1 cellular context compared by ENCODE assay signal in the genomic region with DNA sequence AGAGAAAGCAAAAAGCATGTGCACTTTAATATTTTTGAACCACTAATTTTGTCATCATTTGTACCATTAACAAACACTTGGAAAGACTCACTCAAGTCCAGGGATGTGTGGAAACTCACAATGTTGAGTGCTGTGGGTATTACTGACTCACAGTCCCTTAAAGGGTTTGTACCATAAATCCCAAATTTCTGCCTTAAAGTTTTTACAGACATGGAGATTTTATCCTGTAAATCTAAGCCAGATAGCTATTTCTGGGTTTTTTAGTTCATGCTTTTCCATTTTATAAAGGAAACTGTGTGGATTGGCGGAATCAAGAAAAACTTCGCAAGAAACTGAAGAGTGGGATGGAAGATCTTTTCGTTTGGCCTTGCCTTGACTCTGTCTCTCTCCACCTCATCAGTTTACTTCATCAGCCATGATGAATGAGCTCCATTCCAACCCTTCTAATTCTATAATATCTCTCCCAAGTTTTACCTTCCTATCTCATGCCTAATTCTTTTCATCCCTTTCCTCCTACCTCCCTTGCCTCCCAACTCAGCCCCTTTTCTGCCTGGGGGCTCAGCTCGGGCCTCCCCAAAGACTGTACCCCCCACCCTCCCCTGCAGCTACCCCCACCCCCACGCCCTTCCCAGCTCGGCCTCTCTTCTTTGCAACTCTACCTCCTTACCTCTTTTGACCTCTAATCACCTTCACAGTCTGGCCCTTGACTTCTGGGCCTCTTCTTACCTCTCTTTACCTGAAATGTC.
TF ChIP-seq lines count a peak whose summit lies in the region.

No MANE protein-coding gene starts in this region.

TF ChIP-seq in A549, 52 proteins besides CTCF, POLR2A, EP300 and RAD21 (continued from another document):
- TF ChIP-seq HOXA7 (CRISPR knock-in tag; IDR thresholded peaks at IDR 0.05) = peak; percentile 77; the same call in 1 of the 2 replicates
- TF ChIP-seq KDM1A (IDR thresholded peaks at IDR 0.05; ENCODE audit: low read depth) = no peak
- no peak for TF ChIP-seq ZSCAN20 (CRISPR knock-in tag; IDR thresholded peaks at IDR 0.05)
- TF ChIP-seq, protein P1, sequence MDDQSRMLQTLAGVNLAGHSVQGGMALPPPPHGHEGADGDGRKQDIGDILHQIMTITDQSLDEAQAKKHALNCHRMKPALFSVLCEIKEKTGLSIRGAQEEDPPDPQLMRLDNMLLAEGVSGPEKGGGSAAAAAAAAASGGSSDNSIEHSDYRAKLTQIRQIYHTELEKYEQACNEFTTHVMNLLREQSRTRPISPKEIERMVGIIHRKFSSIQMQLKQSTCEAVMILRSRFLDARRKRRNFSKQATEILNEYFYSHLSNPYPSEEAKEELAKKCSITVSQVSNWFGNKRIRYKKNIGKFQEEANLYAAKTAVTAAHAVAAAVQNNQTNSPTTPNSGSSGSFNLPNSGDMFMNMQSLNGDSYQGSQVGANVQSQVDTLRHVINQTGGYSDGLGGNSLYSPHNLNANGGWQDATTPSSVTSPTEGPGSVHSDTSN (IDR thresholded peaks at IDR 0.05) = no peak
- no peak for TF ChIP-seq MYC (IDR thresholded peaks at IDR 0.05; ENCODE audit: borderline replicate concordance, low read length)
- TF ChIP-seq EHF (CRISPR knock-in tag; IDR thresholded peaks at IDR 0.05) = peak; percentile 64; the same call in 1 of the 2 replicates
- TF ChIP-seq TFCP2L1 (CRISPR knock-in tag; IDR thresholded peaks at IDR 0.05) = no peak; the same call in 1 of the 2 replicates
- TF ChIP-seq SMC3 (IDR thresholded peaks at IDR 0.05) = no peak
- TF ChIP-seq, protein P2, sequence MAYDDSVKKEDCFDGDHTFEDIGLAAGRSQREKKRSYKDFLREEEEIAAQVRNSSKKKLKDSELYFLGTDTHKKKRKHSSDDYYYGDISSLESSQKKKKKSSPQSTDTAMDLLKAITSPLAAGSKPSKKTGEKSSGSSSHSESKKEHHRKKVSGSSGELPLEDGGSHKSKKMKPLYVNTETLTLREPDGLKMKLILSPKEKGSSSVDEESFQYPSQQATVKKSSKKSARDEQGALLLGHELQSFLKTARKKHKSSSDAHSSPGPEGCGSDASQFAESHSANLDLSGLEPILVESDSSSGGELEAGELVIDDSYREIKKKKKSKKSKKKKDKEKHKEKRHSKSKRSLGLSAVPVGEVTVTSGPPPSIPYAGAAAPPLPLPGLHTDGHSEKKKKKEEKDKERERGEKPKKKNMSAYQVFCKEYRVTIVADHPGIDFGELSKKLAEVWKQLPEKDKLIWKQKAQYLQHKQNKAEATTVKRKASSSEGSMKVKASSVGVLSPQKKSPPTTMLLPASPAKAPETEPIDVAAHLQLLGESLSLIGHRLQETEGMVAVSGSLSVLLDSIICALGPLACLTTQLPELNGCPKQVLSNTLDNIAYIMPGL (CRISPR knock-in tag; IDR thresholded peaks at IDR 0.05; ENCODE audit: borderline replicate concordance) = peak; percentile 53; the same call in 1 of the 2 replicates
- no peak for TF ChIP-seq HDAC2 (IDR thresholded peaks at IDR 0.05)
- TF ChIP-seq, protein P3, sequence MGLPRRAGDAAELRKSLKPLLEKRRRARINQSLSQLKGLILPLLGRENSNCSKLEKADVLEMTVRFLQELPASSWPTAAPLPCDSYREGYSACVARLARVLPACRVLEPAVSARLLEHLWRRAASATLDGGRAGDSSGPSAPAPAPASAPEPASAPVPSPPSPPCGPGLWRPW (IDR thresholded peaks at IDR 0.05) = no peak
- no peak for TF ChIP-seq CBX2 (IDR thresholded peaks at IDR 0.05; ENCODE audit: borderline replicate concordance, low read depth)
- TF ChIP-seq POLR2AphosphoS2 (conservative IDR thresholded peaks at IDR 0.05; ENCODE audit: low read length) = no peak
- no peak for TF ChIP-seq TP53 (CRISPR knock-in tag; IDR thresholded peaks at IDR 0.05)
- no peak for TF ChIP-seq RFX5 (IDR thresholded peaks at IDR 0.05)
- TF ChIP-seq CHD2 (IDR thresholded peaks at IDR 0.05; ENCODE audit: low read length, partially characterized antibody) = no peak
- no peak for TF ChIP-seq EHMT2 (IDR thresholded peaks at IDR 0.05; ENCODE audit: low read depth)
- peak; percentile 83; the same call in 1 of the 2 replicates for TF ChIP-seq FOSB (CRISPR knock-in tag; IDR thresholded peaks at IDR 0.05)
- TF ChIP-seq RCOR1 (IDR thresholded peaks at IDR 0.05; ENCODE audit: low read depth, low read length) = no peak
- no peak for TF ChIP-seq ZNF302 (CRISPR knock-in tag; IDR thresholded peaks at IDR 0.05)
- TF ChIP-seq, protein P4, sequence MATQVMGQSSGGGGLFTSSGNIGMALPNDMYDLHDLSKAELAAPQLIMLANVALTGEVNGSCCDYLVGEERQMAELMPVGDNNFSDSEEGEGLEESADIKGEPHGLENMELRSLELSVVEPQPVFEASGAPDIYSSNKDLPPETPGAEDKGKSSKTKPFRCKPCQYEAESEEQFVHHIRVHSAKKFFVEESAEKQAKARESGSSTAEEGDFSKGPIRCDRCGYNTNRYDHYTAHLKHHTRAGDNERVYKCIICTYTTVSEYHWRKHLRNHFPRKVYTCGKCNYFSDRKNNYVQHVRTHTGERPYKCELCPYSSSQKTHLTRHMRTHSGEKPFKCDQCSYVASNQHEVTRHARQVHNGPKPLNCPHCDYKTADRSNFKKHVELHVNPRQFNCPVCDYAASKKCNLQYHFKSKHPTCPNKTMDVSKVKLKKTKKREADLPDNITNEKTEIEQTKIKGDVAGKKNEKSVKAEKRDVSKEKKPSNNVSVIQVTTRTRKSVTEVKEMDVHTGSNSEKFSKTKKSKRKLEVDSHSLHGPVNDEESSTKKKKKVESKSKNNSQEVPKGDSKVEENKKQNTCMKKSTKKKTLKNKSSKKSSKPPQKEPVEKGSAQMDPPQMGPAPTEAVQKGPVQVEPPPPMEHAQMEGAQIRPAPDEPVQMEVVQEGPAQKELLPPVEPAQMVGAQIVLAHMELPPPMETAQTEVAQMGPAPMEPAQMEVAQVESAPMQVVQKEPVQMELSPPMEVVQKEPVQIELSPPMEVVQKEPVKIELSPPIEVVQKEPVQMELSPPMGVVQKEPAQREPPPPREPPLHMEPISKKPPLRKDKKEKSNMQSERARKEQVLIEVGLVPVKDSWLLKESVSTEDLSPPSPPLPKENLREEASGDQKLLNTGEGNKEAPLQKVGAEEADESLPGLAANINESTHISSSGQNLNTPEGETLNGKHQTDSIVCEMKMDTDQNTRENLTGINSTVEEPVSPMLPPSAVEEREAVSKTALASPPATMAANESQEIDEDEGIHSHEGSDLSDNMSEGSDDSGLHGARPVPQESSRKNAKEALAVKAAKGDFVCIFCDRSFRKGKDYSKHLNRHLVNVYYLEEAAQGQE (IDR thresholded peaks at IDR 0.05) = no peak
- no peak for TF ChIP-seq CHD4 (IDR thresholded peaks at IDR 0.05; ENCODE audit: borderline replicate concordance)
- no peak for TF ChIP-seq RNF2 (IDR thresholded peaks at IDR 0.05; ENCODE audit: borderline replicate concordance, low read depth)
